ENCODE assay signal across 1 cellular context in the genomic region with DNA sequence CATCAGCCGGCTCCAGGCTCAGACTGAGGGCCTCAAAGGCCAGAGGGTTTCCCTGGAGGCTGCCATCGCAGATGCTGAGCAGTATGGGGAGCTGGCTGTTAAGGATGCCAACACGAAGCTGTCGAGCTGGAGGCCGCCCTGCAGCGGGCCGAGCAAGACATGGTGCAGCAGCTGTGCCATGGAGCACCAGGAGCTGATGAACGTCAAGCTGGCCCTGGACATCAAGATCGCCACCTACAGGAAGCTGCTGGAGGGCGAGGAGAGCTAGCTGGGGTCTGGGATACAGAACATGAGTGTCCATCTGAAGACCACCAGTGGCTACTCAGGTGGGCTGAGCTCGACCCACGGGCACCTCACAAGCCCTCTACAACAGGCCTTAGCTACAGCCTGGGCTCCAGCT.
TF ChIP-seq lines count a peak whose summit lies in the region.

No MANE protein-coding gene starts in this region.

TF ChIP-seq in endothelial cell of umbilical vein, 7 proteins besides CTCF, POLR2A, EP300 and RAD21:
- TF ChIP-seq EZH2 (IDR thresholded peaks at IDR 0.05; ENCODE audit: borderline replicate concordance, low read depth, low read length, severe bottlenecking) (no peak), FOS (IDR thresholded peaks at IDR 0.05; ENCODE audit: borderline replicate concordance, insufficient read depth, low read length) (no peak), JUN (IDR thresholded peaks at IDR 0.05; ENCODE audit: borderline replicate concordance, insufficient read depth, insufficient read length, low read depth) (no peak), GATA2 (IDR thresholded peaks at IDR 0.05; ENCODE audit: insufficient read depth, insufficient read length, low read depth, low read length) (no peak), MYC (IDR thresholded peaks at IDR 0.05; ENCODE audit: low read depth, low read length) (no peak), POLR2AphosphoS5 (IDR thresholded peaks at IDR 0.05; ENCODE audit: insufficient read depth, low read depth, low read length) (no peak)
- TF ChIP-seq, protein P1, sequence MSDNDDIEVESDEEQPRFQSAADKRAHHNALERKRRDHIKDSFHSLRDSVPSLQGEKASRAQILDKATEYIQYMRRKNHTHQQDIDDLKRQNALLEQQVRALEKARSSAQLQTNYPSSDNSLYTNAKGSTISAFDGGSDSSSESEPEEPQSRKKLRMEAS (IDR thresholded peaks at IDR 0.05; ENCODE audit: insufficient read depth, insufficient read length), result no peak
